ENCODE assay signal across 13 cellular contexts in the genomic region with DNA sequence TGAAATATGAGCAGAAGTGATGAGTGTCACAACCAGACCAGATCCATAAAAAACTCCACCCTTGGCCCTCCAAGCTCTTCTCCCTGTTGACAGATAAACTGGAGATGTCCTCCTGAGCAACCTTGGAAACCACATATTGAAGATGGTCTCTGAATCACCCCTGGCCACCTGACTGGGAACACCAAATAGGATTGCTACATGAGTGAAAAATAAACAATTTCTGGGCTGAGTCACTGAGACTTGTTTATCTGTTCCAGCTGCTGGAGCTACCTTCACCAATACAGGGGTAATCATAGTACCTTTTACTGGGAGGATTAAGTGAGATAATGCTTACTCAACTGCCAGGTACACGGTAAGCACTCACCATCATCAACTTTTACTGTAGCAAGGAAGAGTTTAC. TPM values are rescaled to one million over a fixed set of nuclear protein-coding genes. Genes with fewer than 3 reads are reported as not detected.
DNase-seq lines count a peak whose midpoint lies in the region; ATAC-seq and TF ChIP-seq lines count a peak whose summit lies in the region.
"Had no signal": no experiment of that assay in that cellular context is flagged by ENCODE, and none has a peak within 500 bp of the region (broad histone marks: within the 10 kb centered on the region; RNA-seq: fewer than 3 reads in every experiment).

No MANE protein-coding gene starts in this region.

- no peak overlapping the region for H3K27ac ChIP-seq in mammary epithelial cell (ENCODE audit: insufficient read depth, low read depth, low read length)
- H3K27ac ChIP-seq in urinary bladder (ENCODE audit: low read depth), result peak overlapping the region; percentile 87
- H3K27ac ChIP-seq: left ventricle myocardium inferior had no signal

- no peak overlapping the region for H3K9ac ChIP-seq in mammary epithelial cell (ENCODE audit: insufficient read depth, low read length)

- dilution Hi-C loops in mammary epithelial cell (cut with HindIII; ENCODE audit: low sequenced_read_pairs), result loop anchor here (25.0 kb wide), 1 partner anchor 170 kb away; no protein-coding TSS in a partner anchor

- in situ Hi-C loops in mammary epithelial cell (cut with MboI; ENCODE audit: low sequenced_read_pairs in 2 of 2), result loop anchor here (25.0 kb wide), 2 partner anchors 170 to 345 kb away; no protein-coding TSS in a partner anchor

- 89% methylated on average over 1 of the region's 1 CpG for WGBS in mammary epithelial cell (ENCODE audit: low coverage, missing lambda C conversion rate)
- 66% methylated on average over 1 of the region's 1 CpG for WGBS in urinary bladder

- H3K9me3 ChIP-seq in mammary epithelial cell (replicated peaks; ENCODE audit: insufficient read depth, low read length), result no peaks in the 10 kb centered on the region
- H3K9me3 ChIP-seq: left ventricle myocardium inferior had no signal

- H3K9me3 Mint-ChIP-seq in HFFc6, result no peaks in the 10 kb centered on the region
- H3K9me3 Mint-ChIP-seq in activated CD8-positive, alpha-beta T cell treated with anti-CD3 and anti-CD28 coated beads for 36 hours, result no peaks in the 10 kb centered on the region
- H3K9me3 Mint-ChIP-seq: activated T-cell treated with anti-CD3 and anti-CD28 coated beads, Interleukin-2, amount 50 U/mL, for 72 hours had no signal

- peaks cover 30% of the 10 kb centered on the region for H3K4me1 Mint-ChIP-seq in HFFc6 (ENCODE audit: low read depth)
- no peaks in the 10 kb centered on the region for H3K4me1 Mint-ChIP-seq in activated CD8-positive, alpha-beta T cell treated with anti-CD3 and anti-CD28 coated beads for 36 hours (ENCODE audit: low read depth)

- no peaks in the 10 kb centered on the region for H3K36me3 Mint-ChIP-seq in HFFc6 (ENCODE audit: low read depth)
- no peaks in the 10 kb centered on the region for H3K36me3 Mint-ChIP-seq in activated CD8-positive, alpha-beta T cell treated with anti-CD3 and anti-CD28 coated beads for 36 hours (ENCODE audit: low read depth)

- no TSS peak for BruUV-seq in mammary epithelial cell (replicated peaks; lab: Mats Ljungman, UMichigan)

- intact Hi-C loops in mammary epithelial cell (cut with micrococcal nuclease), result loop anchor here (10.0 kb wide), 1 partner anchor 667 kb away; no protein-coding TSS in a partner anchor
- intact Hi-C loops in activated CD8-positive, alpha-beta T cell treated with anti-CD3 and anti-CD28 coated beads for 36 hours (cut with micrococcal nuclease), result no loop called here

- peaks cover 14% of the 10 kb centered on the region for H3K4me1 ChIP-seq in mammary epithelial cell (ENCODE audit: insufficient read depth, low read length)
- no peaks in the 10 kb centered on the region for H3K4me1 ChIP-seq in urinary bladder (ENCODE audit: insufficient read depth)
- H3K4me1 ChIP-seq: left ventricle myocardium inferior had no signal

- no peaks in the 10 kb centered on the region for H4K20me1 ChIP-seq in mammary epithelial cell (ENCODE audit: insufficient read depth, low read length)

- ATAC-seq in HG03108 (IDR thresholded peaks at IDR 0.05; ENCODE audit: unreplicated experiment), result no peak
- no peak for ATAC-seq in activated CD8-positive, alpha-beta T cell treated with anti-CD3 and anti-CD28 coated beads for 36 hours
- ATAC-seq: activated T-cell treated with anti-CD3 and anti-CD28 coated beads, Interleukin-2, amount 50 U/mL, for 72 hours; K562 had no signal

- TF ChIP-seq CTCF in HFFc6 (IDR thresholded peaks at IDR 0.05) (no peak), mammary epithelial cell (conservative IDR thresholded peaks at IDR 0.05 in 1 of 2, IDR thresholded peaks at IDR 0.05 in 1 of 2; ENCODE audit: extremely low read depth in 1 of 2, insufficient read depth in 1 of 2, low read depth in 1 of 2, low read length in 2 of 2) (no peak), GM10248 (IDR thresholded peaks at IDR 0.05; ENCODE audit: control extremely low read depth, extremely low read depth, low read depth, missing control alignments) (no peak)
- no peak for TF ChIP-seq CTCF in activated CD8-positive, alpha-beta T cell treated with anti-CD3 and anti-CD28 coated beads for 36 hours (IDR thresholded peaks at IDR 0.05)

- H3K4me2 ChIP-seq in mammary epithelial cell (ENCODE audit: insufficient read depth, low read depth, low read length), result no peak overlapping the region

- 0 out of 2 replicates have a peak, but pooled peaks cover 7% of the 10 kb centered on the region for H3K27me3 Mint-ChIP-seq in HFFc6 (ENCODE audit: insufficient read depth)
- H3K27me3 Mint-ChIP-seq in activated CD8-positive, alpha-beta T cell treated with anti-CD3 and anti-CD28 coated beads for 36 hours, result peaks cover 10% of the 10 kb centered on the region

- H3K27me3 ChIP-seq in mammary epithelial cell (ENCODE audit: insufficient read depth, low read length), result no peaks in the 10 kb centered on the region

- H3K27ac Mint-ChIP-seq in HFFc6, result peak overlapping the region; percentile 87
- no peak overlapping the region for H3K27ac Mint-ChIP-seq in activated CD8-positive, alpha-beta T cell treated with anti-CD3 and anti-CD28 coated beads for 36 hours

- peak overlapping the region; percentile 20; the same call in 1 of the 2 replicates for H3K4me3 Mint-ChIP-seq in HFFc6
- no peak overlapping the region for H3K4me3 Mint-ChIP-seq in activated CD8-positive, alpha-beta T cell treated with anti-CD3 and anti-CD28 coated beads for 36 hours
- H3K4me3 Mint-ChIP-seq: activated T-cell treated with anti-CD3 and anti-CD28 coated beads, Interleukin-2, amount 50 U/mL, for 72 hours had no signal

- peak; percentile 82 for DNase-seq in HFFc6
- peak; percentile 72 for DNase-seq in mammary epithelial cell
- peak; percentile 79 for DNase-seq in kidney tubule cell (ENCODE audit: low spot score)
- no peak for DNase-seq in GM10248 (ENCODE audit: extremely low spot score)
- no peak for DNase-seq in activated CD8-positive, alpha-beta T cell treated with anti-CD3 and anti-CD28 coated beads for 36 hours
- DNase-seq in GM19238 (ENCODE audit: insufficient read length, low spot score), result no peak
- DNase-seq: activated T-cell treated with anti-CD3 and anti-CD28 coated beads, Interleukin-2, amount 50 U/mL, for 72 hours; left ventricle myocardium inferior; NK-92 treated with Interleukin-12 subunit alpha and Interleukin-12 subunit beta, amount 100 ng/mL, for 24 hours; stimulated activated naive CD4-positive, alpha-beta T cell had no signal

- H3K79me2 ChIP-seq in mammary epithelial cell (ENCODE audit: insufficient read depth, low read length), result no peaks in the 10 kb centered on the region

- CTCF ChIA-PET in mammary epithelial cell (lab: Charles Lee; ENCODE audit: low non-redundant PET) (no interaction called here), GM10248 (lab: Yijun Ruan, JAX) (interaction anchor here (1.0 to 1.2 kb wide), 2 partner anchors 8 to 179 kb away, joined by 3 to 4 read pairs; no protein-coding TSS in a partner anchor)
- CTCF ChIA-PET in activated CD8-positive, alpha-beta T cell treated with anti-CD3 and anti-CD28 coated beads for 36 hours (lab: Charles Lee), result no interaction called here

- H3K4me3 ChIP-seq in mammary epithelial cell (replicated peaks in 1 of 3; ENCODE audit: insufficient read depth in 1 of 3, low read depth in 2 of 3, low read length in 3 of 3) (no peak overlapping the region), urinary bladder (ENCODE audit: low read depth, low read length) (no peak overlapping the region)
- H3K4me3 ChIP-seq: K562, left ventricle myocardium inferior had no signal

- POLR2A ChIA-PET in GM10248 (lab: Yijun Ruan, JAX), result no interaction called here
- POLR2A ChIA-PET in activated CD8-positive, alpha-beta T cell treated with anti-CD3 and anti-CD28 coated beads for 36 hours (lab: Charles Lee), result no interaction called here

- no peaks in the 10 kb centered on the region for H3K36me3 ChIP-seq in mammary epithelial cell (ENCODE audit: insufficient read depth, low read length)
- H3K36me3 ChIP-seq in urinary bladder (ENCODE audit: insufficient read depth), result no peaks in the 10 kb centered on the region
- H3K36me3 ChIP-seq: left ventricle myocardium inferior had no signal

- H2AFZ ChIP-seq in mammary epithelial cell (ENCODE audit: low read depth, low read length), result no peak overlapping the region

RNA-seq across cellular contexts. Expression of gene PCA3, which starts 53.3 kb away (rescaled TPM):
- not detected for total RNA-seq in HFFc6 (2021; fragmentation: NEBNext Ultra II Directional; extraction: Animal tissue kit (Norgen Biotek cat#: 25700))
- total RNA-seq in mammary epithelial cell (not detected), urinary bladder (0.26 TPM)
- polyA plus RNA-seq in mammary epithelial cell (not detected), urinary bladder (6.1 TPM)
- not detected for polyA minus RNA-seq in mammary epithelial cell
- not detected for total RNA-seq in activated CD8-positive, alpha-beta T cell treated with anti-CD3 and anti-CD28 coated beads for 36 hours
- total RNA-seq: activated T-cell treated with anti-CD3 and anti-CD28 coated beads, Interleukin-2, amount 50 U/mL, for 72 hours; K562; left ventricle myocardium inferior had no signal
- polyA plus RNA-seq: K562 had no signal

Comparison
In these comparisons a context has a peak if more than half of its experiments do, and no peak if none do; other contexts are left out.
1. DNase-seq: peak in HFFc6 (single experiment), mammary epithelial cell (single experiment) and kidney tubule cell (single experiment); none in GM10248 (single experiment), activated CD8-positive, alpha-beta T cell treated with anti-CD3 and anti-CD28 coated beads for 36 hours (single experiment) and GM19238 (single experiment).